Comparison of ENCODE assay signal across 8 cellular contexts in the genomic region with DNA sequence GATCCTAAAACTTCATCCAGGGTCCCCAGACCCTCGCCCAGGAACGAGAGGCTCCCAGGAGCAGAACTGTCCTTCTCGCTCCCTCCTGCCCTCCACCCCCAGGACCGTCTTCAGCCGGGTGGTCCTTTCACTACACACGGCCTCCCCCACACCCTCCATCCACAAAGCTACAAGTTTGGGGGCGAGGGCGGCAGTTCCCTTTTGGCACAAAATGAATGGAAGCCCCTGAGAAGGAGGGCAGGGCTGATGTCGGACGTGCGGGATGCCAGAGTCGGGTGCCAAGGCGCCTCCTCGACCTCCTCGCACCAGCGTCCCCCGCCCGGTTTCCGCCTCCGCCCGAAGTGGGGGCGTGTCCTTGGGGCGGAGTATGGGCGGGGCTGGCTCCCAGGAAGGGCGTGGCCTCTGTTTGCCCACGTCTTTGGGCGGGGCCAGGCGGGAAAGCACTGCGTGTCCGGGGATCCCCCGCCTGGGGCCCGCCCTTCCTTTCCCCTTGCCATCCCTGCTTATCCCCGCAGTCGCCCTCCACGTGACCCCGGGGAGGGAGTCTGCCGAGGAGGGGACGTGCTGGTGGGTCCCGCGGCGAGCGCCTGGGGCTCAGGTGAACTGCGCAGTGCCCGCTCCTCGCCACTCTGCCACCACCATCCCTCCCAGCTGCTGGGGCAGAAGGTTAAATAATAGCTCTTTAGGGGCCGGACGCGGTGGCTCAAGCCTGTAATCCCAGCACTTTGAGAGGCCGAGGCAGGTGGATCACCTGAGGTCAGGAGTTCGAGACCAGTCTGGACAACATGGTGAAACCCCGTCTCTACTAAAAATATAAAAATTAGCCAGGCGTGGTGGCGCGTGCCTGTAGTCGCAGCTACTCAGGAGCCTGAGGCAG. TPM values are rescaled to one million over a fixed set of nuclear protein-coding genes. Genes with fewer than 3 reads are reported as not detected.
A peak's percentile ranks its signal among the peaks of the same experiment; 100 is the strongest.
DNase-seq lines count a peak whose midpoint lies in the region; ATAC-seq, FAIRE-seq and TF ChIP-seq lines count a peak whose summit lies in the region.

No MANE protein-coding gene starts in this region.

- no peak for TF ChIP-seq CTCF in heart left ventricle (IDR thresholded peaks at IDR 0.05)

- no peaks in the 10 kb centered on the region for H3K27me3 ChIP-seq in heart left ventricle

- WGBS in adipose tissue, 3 donors: 5 to 8% (median 7%) methylated on average over 53 to 55 of the region's 55 CpGs
- WGBS in heart left ventricle, 4 donors: 7 to 14% (median 10%) methylated on average over 32 to 55 of the region's 55 CpGs

- DNase-seq in GM12891 (ENCODE audit: insufficient read length, low spot score) (peak; percentile 98), NCI-H146 (lab: John Stamatoyannopoulos, UW) (peak; percentile 96), T follicular helper cell (ENCODE audit: low read depth) (peak; percentile 93), heart left ventricle (peak; percentile 95 to 97 (median 96)), posterior vena cava (ENCODE audit: low spot score) (peak; percentile 99), ureter (ENCODE audit: low spot score) (peak; percentile 96)

- H3K27ac ChIP-seq in adipose tissue (ENCODE audit: low read depth, low read length) (peak overlapping the region; percentile 17), heart left ventricle (peak overlapping the region; percentile 75 to 99 (median 96))

- H3K36me3 ChIP-seq in heart left ventricle: peaks cover 0 to 21% (median 14%) of the 10 kb centered on the region in 9 donors

- no peaks in the 10 kb centered on the region for H3K9me3 ChIP-seq in heart left ventricle

- H3K4me3 ChIP-seq in heart left ventricle: peak overlapping the region; percentile 32 to 95 (median 68)

- intact Hi-C loops in heart left ventricle (cut with DNase I): loop anchor here in 3 of 10 donors (1.0 to 2.0 kb wide), 3 partner anchors 13 to 15 kb away; a partner anchor contains a TSS
- intact Hi-C loops in posterior vena cava (cut with DNase I): no loop called here

- ATAC-seq in HG02840 (IDR thresholded peaks at IDR 0.05; ENCODE audit: low FRiP score, unreplicated experiment): peak; percentile 78
- peak; percentile 93 to 97 (median 94) for ATAC-seq in heart left ventricle

- H3K4me1 ChIP-seq in heart left ventricle: peaks cover 3 to 39% (median 22%) of the 10 kb centered on the region in 12 donors

- FAIRE-seq in GM12891 (lab: Jason Lieb, UNC): peak; percentile 100

- TF ChIP-seq POLR2A in GM12891 (IDR thresholded peaks at IDR 0.05; ENCODE audit: low read depth, low read length) (peak; percentile 39; the same call in 1 of the 2 replicates), heart left ventricle (IDR thresholded peaks at IDR 0.05) (peak; percentile 52 to 91)

TF ChIP-seq in GM12891, 5 proteins besides CTCF, POLR2A, EP300 and RAD21:
- TF ChIP-seq POLR2AphosphoS5 (IDR thresholded peaks at IDR 0.05; ENCODE audit: low read depth, low read length): no peak
- no peak for TF ChIP-seq PAX5 (IDR thresholded peaks at IDR 0.05; ENCODE audit: insufficient read depth, low read length, severe bottlenecking)

RNA-seq across cellular contexts. Expression of a gene that starts 0.9 kb away (rescaled TPM):
- 4.7 TPM for polyA plus RNA-seq in GM12891 (2012; ENCODE audit: low read depth, missing spikeins)
- 100 to 1,000 TPM in 1 of 3 donors, 10 to 100 TPM in 2; 16.6 to 103 (median 62.4) TPM for polyA plus RNA-seq in adipose tissue
- total RNA-seq in heart left ventricle: 100 to 1,000 TPM in 3 of 9 donors, 10 to 100 TPM in 6; 67.7 to 123 (median 88.7) TPM
- 10 to 100 TPM; 43.6 to 86.6 TPM for polyA plus RNA-seq in heart left ventricle
- total RNA-seq in posterior vena cava: 100 to 1,000 TPM; 111 to 131 TPM
- 60.0 TPM for total RNA-seq in ureter

RNA-seq across cellular contexts. Expression of a gene that starts 6.1 kb away (rescaled TPM):
- polyA plus RNA-seq in GM12891 (2012; ENCODE audit: low read depth, missing spikeins): 3.3 TPM
- polyA plus RNA-seq in adipose tissue (1 to 10 TPM in 2 of 3 donors, under 1 TPM in 1; 0.26 to 2.7 (median 2.6) TPM), heart left ventricle (under 1 TPM; 0.17 to 0.53 TPM)
- total RNA-seq in heart left ventricle (1 to 10 TPM in 3 of 9 donors, under 1 TPM in 5, not detected in 1; 0.16 to 9.4 (median 0.90) TPM), posterior vena cava (1 to 10 TPM; 1.4 to 1.8 TPM), ureter (5.7 TPM)

RNA-seq across cellular contexts. Expression of a gene that starts 13.3 kb away (rescaled TPM):
- 49.9 TPM for polyA plus RNA-seq in GM12891 (2012; ENCODE audit: low read depth, missing spikeins)
- 10 to 100 TPM; 29.7 to 60.6 (median 40.3) TPM for polyA plus RNA-seq in adipose tissue
- total RNA-seq in heart left ventricle: 10 to 100 TPM; 24.6 to 39.6 (median 35.5) TPM
- 10 to 100 TPM; 53.0 to 56.1 TPM for polyA plus RNA-seq in heart left ventricle
- 10 to 100 TPM; 41.8 to 48.2 TPM for total RNA-seq in posterior vena cava
- 61.7 TPM for total RNA-seq in ureter

RNA-seq across cellular contexts. Expression of a gene that starts 14.8 kb away (rescaled TPM):
- polyA plus RNA-seq in GM12891 (2012; ENCODE audit: low read depth, missing spikeins): 90.9 TPM
- 10 to 100 TPM; 31.2 to 68.7 (median 56.9) TPM for polyA plus RNA-seq in adipose tissue
- total RNA-seq in heart left ventricle: 10 to 100 TPM; 48.2 to 93.9 (median 57.3) TPM
- 10 to 100 TPM; 35.0 to 74.7 TPM for polyA plus RNA-seq in heart left ventricle
- total RNA-seq in posterior vena cava: 10 to 100 TPM; 39.7 to 40.8 TPM
- total RNA-seq in ureter: 60.2 TPM

RNA-seq across cellular contexts. Expression of a gene that starts 15.5 kb away (rescaled TPM):
- 899 TPM for polyA plus RNA-seq in GM12891 (2012; ENCODE audit: low read depth, missing spikeins)
- polyA plus RNA-seq in adipose tissue (100 to 1,000 TPM; 206 to 826 (median 597) TPM), heart left ventricle (100 to 1,000 TPM; 289 to 973 TPM)
- total RNA-seq in heart left ventricle (100 to 1,000 TPM; 289 to 839 (median 424) TPM), posterior vena cava (100 to 1,000 TPM; 697 to 707 TPM), ureter (887 TPM)

Comparison
In these comparisons a context has a peak if more than half of its experiments do, and no peak if none do; other contexts are left out.
1. Peak in every context shown above with its lines: DNase-seq, ATAC-seq, H3K4me3 ChIP-seq and H3K27ac ChIP-seq.